Comparison of ENCODE assay signal across 1 cellular context in genomic region chr16:2770781-2771111, GRCh38.
TF ChIP-seq lines count a peak whose summit lies in the region.

No MANE protein-coding gene starts in this region.

TF ChIP-seq in HepG2, 621 proteins besides CTCF, POLR2A, EP300 and RAD21:
- peak; percentile 41 for TF ChIP-seq U2AF1 (optimal IDR thresholded peaks at IDR 0.05; ENCODE audit: low read depth, low read length)
- TF ChIP-seq KIAA2018 (CRISPR knock-in tag; IDR thresholded peaks at IDR 0.05; ENCODE audit: borderline replicate concordance), result no peak
- TF ChIP-seq RBM22 (optimal IDR thresholded peaks at IDR 0.05; ENCODE audit: low read length), result peak; percentile 18
